Comparison of ENCODE assay signal across 9 cellular contexts in genomic region chr11:57637626-57638004, GRCh38. TPM values are rescaled to one million over a fixed set of nuclear protein-coding genes. Genes with fewer than 3 reads are reported as not detected.
DNase-seq lines count a peak whose midpoint lies in the region; ATAC-seq lines count a peak whose summit lies in the region.
"Had no signal": no experiment of that assay in that cellular context is flagged by ENCODE, and none has a peak within 500 bp of the region (broad histone marks: within the 10 kb centered on the region; RNA-seq: fewer than 3 reads in every experiment).

No MANE protein-coding gene starts in this region.

- peaks cover 6% of the 10 kb centered on the region for H3F3A ChIP-seq in GM23248 (ENCODE audit: insufficient read depth)

- H3K9ac ChIP-seq in GM23248: peak overlapping the region; percentile 85

- H3K9me2 ChIP-seq in GM23248 (ENCODE audit: insufficient read depth): no peaks in the 10 kb centered on the region

- no peak for ATAC-seq in HG02623 (IDR thresholded peaks at IDR 0.05; ENCODE audit: unreplicated experiment)
- ATAC-seq in GM21423 (IDR thresholded peaks at IDR 0.05; ENCODE audit: unreplicated experiment): no peak

- peaks cover 44% of the 10 kb centered on the region for H3K79me2 ChIP-seq in GM23248 (ENCODE audit: insufficient read depth)

- H3K9me3 ChIP-seq in GM23248 (ENCODE audit: low read depth) (no peaks in the 10 kb centered on the region), iPS DF 6.9 (ENCODE audit: control insufficient read depth, insufficient read depth, low read length) (no peaks in the 10 kb centered on the region)

- H3K36me3 ChIP-seq in GM23248 (ENCODE audit: low read depth) (no peaks in the 10 kb centered on the region), iPS DF 6.9 (ENCODE audit: control insufficient read depth, insufficient read depth, low read length) (peaks cover 14% of the 10 kb centered on the region; the same call in 1 of the 2 replicates)

- H3K27me3 Mint-ChIP-seq in activated naive CD8-positive, alpha-beta T cell: peaks cover 8% of the 10 kb centered on the region

- H3K4me3 Mint-ChIP-seq in activated naive CD8-positive, alpha-beta T cell: peak overlapping the region; percentile 88

- in situ Hi-C loops in GM23248 (cut with MboI): no loop called here

- H3K27ac Mint-ChIP-seq in activated naive CD8-positive, alpha-beta T cell: no peak overlapping the region

- H3K9me3 Mint-ChIP-seq in activated naive CD8-positive, alpha-beta T cell (ENCODE audit: low read depth): no peaks in the 10 kb centered on the region

- DNase-seq in GM23248 (peak; percentile 30), iPS DF 6.9 (ENCODE audit: low read depth, low spot score) (no peak), pons (ENCODE audit: low spot score) (no peak), NCI-H1105 (lab: John Stamatoyannopoulos, UW) (no peak)

- 0 out of 2 replicates have a peak, but pooled peaks cover 8% of the 10 kb centered on the region for H4K20me1 ChIP-seq in GM23248 (ENCODE audit: insufficient read depth)

- H3K4me3 ChIP-seq in GM23248 (peak overlapping the region; percentile 97), iPS DF 6.9 (ENCODE audit: low read length) (peak overlapping the region; percentile 13; the same call in 1 of the 2 replicates), skin epidermis (peak overlapping the region; percentile 50 to 81 (median 70))

- 34 to 35% methylated on average over 18 of the region's 18 CpGs for WGBS in GM23248 (ENCODE audit: low coverage in 1 of 2, low lambda C conversion rate in 2 of 2, missing lambda C conversion rate in 2 of 2), 2 experiments
- no CpG with 5 or more reads among the region's 18 CpGs for WGBS in iPS DF 6.9 (ENCODE audit: insufficient coverage, insufficient read length)

- peaks cover 14% of the 10 kb centered on the region for H3K4me1 Mint-ChIP-seq in activated naive CD8-positive, alpha-beta T cell (ENCODE audit: low read depth)

- H3K36me3 Mint-ChIP-seq in activated naive CD8-positive, alpha-beta T cell: no peaks in the 10 kb centered on the region

- no peak overlapping the region for H3K27ac ChIP-seq in GM23248
- peak overlapping the region; percentile 22 for H3K27ac ChIP-seq in iPS DF 6.9 (ENCODE audit: low read length)
- H3K27ac ChIP-seq in skin epidermis: peak overlapping the region in 18 of 21 experiments; percentile 59 to 94 (median 85)
- H3K27ac ChIP-seq: HL-60 had no signal

- peak overlapping the region; percentile 94 for H2AFZ ChIP-seq in GM23248

- H3K27me3 ChIP-seq in GM23248 (replicated peaks; ENCODE audit: insufficient read depth) (no peaks in the 10 kb centered on the region; the same call in 1 of the 2 replicates), iPS DF 6.9 (ENCODE audit: control insufficient read depth, insufficient read depth, low read length) (no peaks in the 10 kb centered on the region)

- H3K4me2 ChIP-seq in GM23248 (ENCODE audit: unreplicated experiment): peak overlapping the region; percentile 91

- H3K4me1 ChIP-seq in GM23248 (ENCODE audit: insufficient read depth) (peaks cover 14% of the 10 kb centered on the region), iPS DF 6.9 (ENCODE audit: control insufficient read depth, insufficient read depth, low read length) (peaks cover 12% of the 10 kb centered on the region)

RNA-seq across cellular contexts. Expression of gene YPEL4, which starts 12.1 kb away (rescaled TPM):
- 1.7 TPM in 1 of 2 replicates, not detected in the other for total RNA-seq in GM23248 (2014; rRNA removed; shearing (Covaris generic))
- 0.35 and 0.49 TPM in 2 replicates for polyA plus RNA-seq in GM23248 (2016; fragmentation: Nextera tagmentation; extraction: Ambion mirVana)

RNA-seq across cellular contexts. Expression of gene CLP1, which starts 19.9 kb away (rescaled TPM):
- total RNA-seq in GM23248 (2014; rRNA removed; shearing (Covaris generic)): 19.6 and 21.0 TPM in 2 replicates
- 16.2 and 16.4 TPM in 2 replicates for polyA plus RNA-seq in GM23248 (2016; fragmentation: Nextera tagmentation; extraction: Ambion mirVana)

RNA-seq across cellular contexts. Expression of gene ZDHHC5, which starts 30.3 kb away (rescaled TPM):
- 43.6 and 52.5 TPM in 2 replicates for total RNA-seq in GM23248 (2014; rRNA removed; shearing (Covaris generic))
- polyA plus RNA-seq in GM23248 (2016; fragmentation: Nextera tagmentation; extraction: Ambion mirVana): 35.8 and 36.7 TPM in 2 replicates

RNA-seq across cellular contexts. Expression of gene SERPING1, which starts 40.1 kb away (rescaled TPM):
- total RNA-seq in GM23248 (2014; rRNA removed; shearing (Covaris generic)): 98.0 and 147 TPM in 2 replicates
- 319 and 327 TPM in 2 replicates for polyA plus RNA-seq in GM23248 (2016; fragmentation: Nextera tagmentation; extraction: Ambion mirVana)

Comparison
In these comparisons a context has a peak if more than half of its experiments do, and no peak if none do; other contexts are left out.
1. H3K4me3 ChIP-seq: peak in every context shown above with its lines; median percentile 97 in GM23248; 70 in skin epidermis; 13 in iPS DF 6.9.